In the genomic region with DNA sequence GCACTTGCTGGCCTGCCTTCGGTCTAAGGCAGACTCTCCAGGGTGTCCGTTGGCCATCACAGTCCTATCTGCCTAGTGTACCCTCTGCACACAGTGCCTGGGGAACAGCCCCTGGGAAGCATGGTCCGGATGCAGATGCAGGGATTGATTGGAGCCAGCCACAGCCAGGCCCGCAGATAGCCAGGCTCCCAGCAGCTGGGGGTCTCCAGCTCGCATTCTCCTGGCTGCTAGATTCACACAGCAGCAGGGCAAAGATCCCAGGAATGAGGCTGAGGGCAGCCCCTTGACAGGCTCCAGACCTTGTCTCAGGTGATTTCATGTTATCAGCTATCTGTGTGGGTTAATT, we compare ENCODE assay signal across 13 cellular contexts. TPM values are rescaled to one million over a fixed set of nuclear protein-coding genes. Genes with fewer than 3 reads are reported as not detected.
DNase-seq lines count a peak whose midpoint lies in the region; ATAC-seq and TF ChIP-seq lines count a peak whose summit lies in the region.
"Had no signal": no experiment of that assay in that cellular context is flagged by ENCODE, and none has a peak within 500 bp of the region (broad histone marks: within the 10 kb centered on the region; RNA-seq: fewer than 3 reads in every experiment).

No MANE protein-coding gene starts in this region.

- H3F3A ChIP-seq in PC-9 (ENCODE audit: insufficient read depth, low read depth) = peaks cover 67% of the 10 kb centered on the region

- no peaks in the 10 kb centered on the region for H3K27me3 ChIP-seq in PC-9 (ENCODE audit: insufficient read depth, low read depth)
- no peaks in the 10 kb centered on the region for H3K27me3 ChIP-seq in breast epithelium
- H3K27me3 ChIP-seq in layer of hippocampus (ENCODE audit: control insufficient read depth, insufficient read depth, low read length) = no peaks in the 10 kb centered on the region
- H3K27me3 ChIP-seq in thoracic aorta (replicated peaks; ENCODE audit: insufficient read depth) = no peaks in the 10 kb centered on the region

- H3K9me3 ChIP-seq in PC-9 (ENCODE audit: insufficient read depth, low read depth) (no peaks in the 10 kb centered on the region), breast epithelium (no peaks in the 10 kb centered on the region), thoracic aorta (no peaks in the 10 kb centered on the region)

- H3K9me2 ChIP-seq in PC-9 (ENCODE audit: insufficient read depth) = no peaks in the 10 kb centered on the region

- H3K4me2 ChIP-seq in PC-9 = peak overlapping the region; percentile 75

- intact Hi-C loops in PC-9 (cut with micrococcal nuclease; ENCODE audit: unreplicated experiment) = no loop called here
- intact Hi-C loops in breast epithelium (cut with DNase I; ENCODE audit: low total_unique reads) = no loop called here

- no peaks in the 10 kb centered on the region for H4K20me1 ChIP-seq in PC-9 (ENCODE audit: insufficient read depth)

- H3K27ac ChIP-seq in PC-9 (peak overlapping the region; percentile 97), breast epithelium (peak overlapping the region; percentile 73 to 80), layer of hippocampus (ENCODE audit: low read depth, low read length) (peak overlapping the region; percentile 62), thoracic aorta (peak overlapping the region; percentile 89 to 94)

- TF ChIP-seq POLR2A in breast epithelium (IDR thresholded peaks at IDR 0.05) = no peak

- no peak for TF ChIP-seq CTCF in PC-9 (conservative IDR thresholded peaks at IDR 0.05)
- TF ChIP-seq CTCF in breast epithelium (IDR thresholded peaks at IDR 0.05) = no peak
- TF ChIP-seq CTCF in thoracic aorta (IDR thresholded peaks at IDR 0.05) = no peak

- H2AFZ ChIP-seq in PC-9 = no peak overlapping the region

- CTCF ChIA-PET in PC-9 (lab: Charles Lee) = interaction anchor here (0.6 to 1.0 kb wide), 2 partner anchors 16 to 360 kb away, joined by 4 to 6 read pairs; no protein-coding TSS in a partner anchor

- H3K4me3 ChIP-seq in PC-9 = no peak overlapping the region
- no peak overlapping the region for H3K4me3 ChIP-seq in breast epithelium
- H3K4me3 ChIP-seq in thoracic aorta = no peak overlapping the region

- H3K4me1 ChIP-seq in PC-9 (replicated peaks; ENCODE audit: insufficient read depth) (peaks cover 71% of the 10 kb centered on the region), breast epithelium (peaks cover 0 to 9% of the 10 kb centered on the region in 2 donors), thoracic aorta (ENCODE audit: control insufficient read depth in 1 of 2, low read depth in 2 of 2) (peaks cover 25 to 47% of the 10 kb centered on the region in 2 donors)

- ATAC-seq in thoracic aorta (ENCODE audit: insufficient number of reproducible peaks, low FRiP score, low read depth) = no peak
- ATAC-seq in GM18519 (IDR thresholded peaks at IDR 0.05; ENCODE audit: low FRiP score, unreplicated experiment) = no peak
- no peak for ATAC-seq in GM18909 (IDR thresholded peaks at IDR 0.05; ENCODE audit: poor library complexity, unreplicated experiment)
- ATAC-seq: left colon had no signal

- TSS peak; percentile 65 for BruUV-seq in PC-9 (replicated peaks; lab: Mats Ljungman, UMichigan)

- peaks cover 13% of the 10 kb centered on the region for H3K36me3 ChIP-seq in PC-9 (ENCODE audit: low read depth)
- H3K36me3 ChIP-seq in breast epithelium = no peaks in the 10 kb centered on the region
- H3K36me3 ChIP-seq in thoracic aorta = peaks cover 10% of the 10 kb centered on the region

- POLR2A ChIA-PET in PC-9 (lab: Charles Lee; ENCODE audit: unreplicated experiment) = interaction anchor here (0.6 to 0.7 kb wide), 3 partner anchors 14 to 112 kb away, joined by 4 to 6 read pairs (median 6); no protein-coding TSS in a partner anchor

- H3K79me2 ChIP-seq in PC-9 (ENCODE audit: low read depth) = peaks cover 17% of the 10 kb centered on the region; the same call in 1 of the 2 replicates

- DNase-seq in PC-9 (no peak), breast epithelium (ENCODE audit: low spot score in 2 of 2) (no peak), thoracic aorta (ENCODE audit: low spot score) (no peak), inferior parietal cortex (ENCODE audit: extremely low spot score) (no peak)
- DNase-seq: activated CD8-positive, alpha-beta memory T cell treated with anti-CD3 and anti-CD28 coated beads, Interleukin-2, amount 50 U/mL, for 48 hours; erythroblast; left colon; NCI-H187; NCI-H510A; stimulated activated CD4-positive, alpha-beta T cell treated with anti-CD3 and anti-CD28 coated beads, Interleukin-15, amount 100 ng/mL, for 24 hours had no signal

RNA-seq across cellular contexts. Expression of a gene that starts 41.4 kb away (rescaled TPM):
- 2.6 and 2.7 TPM in 2 replicates for total RNA-seq in PC-9 (2021)
- total RNA-seq in breast epithelium = 1 to 10 TPM; 3.4 to 7.2 (median 5.1) TPM
- total RNA-seq in thoracic aorta = 10 to 100 TPM in 1 of 2 donors, 1 to 10 TPM in 1; 5.7 to 13.8 TPM

RNA-seq across cellular contexts. Expression of a gene that starts 42.1 kb away (rescaled TPM):
- total RNA-seq in PC-9 (2021) (27.3 and 34.0 TPM in 2 replicates), breast epithelium (10 to 100 TPM; 14.6 to 19.3 (median 18.7) TPM), thoracic aorta (10 to 100 TPM; 29.5 to 38.7 TPM)
